In genomic region chr22:20818471-20818870, GRCh38 we compare ENCODE assay signal across 7 cellular contexts. TPM values are rescaled to one million over a fixed set of nuclear protein-coding genes. Genes with fewer than 3 reads are reported as not detected.
"Had no signal": no experiment of that assay in that cellular context is flagged by ENCODE, and none has a peak within 500 bp of the region (broad histone marks: within the 10 kb centered on the region; RNA-seq: fewer than 3 reads in every experiment).

No MANE protein-coding gene starts in this region.

- H3K27me3 Mint-ChIP-seq: IgD-negative memory B cell had no signal

- DNase-seq: GM23248, GOT3, H7, HCEC 1CT had no signal

- H3K9me3 Mint-ChIP-seq: IgD-negative memory B cell had no signal

- H3K4me3 Mint-ChIP-seq: IgD-negative memory B cell had no signal

- ATAC-seq: HepG2 had no signal

- H3K4me1 Mint-ChIP-seq: IgD-negative memory B cell had no signal

- FAIRE-seq: HepG2 had no signal

- H3K4me3 ChIP-seq: GM23248 had no signal

RNA-seq across cellular contexts. Expression of gene SERPIND1, which starts 44.6 kb away (rescaled TPM):
- total RNA-seq: GM23248, H4 had no signal
